Comparison of ENCODE assay signal across 17 cellular contexts in genomic region chr2:10319892-10320574, GRCh38.
"Had no signal": no experiment of that assay in that cellular context is flagged by ENCODE, and none has a peak within 500 bp of the region (broad histone marks: within the 10 kb centered on the region; RNA-seq: fewer than 3 reads in every experiment).

No MANE protein-coding gene starts in this region.

- H3K9me3 ChIP-seq: psoas muscle, thoracic aorta, upper lobe of left lung had no signal

- H3K27ac Mint-ChIP-seq: activated CD4-positive, alpha-beta memory T cell treated with anti-CD3 and anti-CD28 coated beads for 36 hours; activated naive CD8-positive, alpha-beta T cell treated with anti-CD3 and anti-CD28 coated beads, Interleukin-2, amount 10 ng/mL, durations not matched to agents 7 days and 5 days; mesothelial cell of epicardium had no signal

- DNase-seq: activated CD4-positive, alpha-beta memory T cell treated with anti-CD3 and anti-CD28 coated beads for 36 hours; activated gamma-delta T cell treated with Interleukin-2 at 50 U/mL for 16 hours; activated naive CD8-positive, alpha-beta T cell treated with anti-CD3 and anti-CD28 coated beads, Interleukin-2, amount 10 ng/mL, durations not matched to agents 7 days and 5 days; anterior cingulate cortex; head of caudate nucleus; stimulated activated CD4-positive, alpha-beta T cell treated with anti-CD3 and anti-CD28 coated beads, Interleukin-4, amount 100 ng/mL, for 1 hour; T-helper 2 cell; upper lobe of left lung had no signal

- H3K4me3 ChIP-seq: coronary artery, lung, psoas muscle, smooth muscle cell, thoracic aorta, upper lobe of left lung had no signal

- ATAC-seq: psoas muscle, sciatic nerve had no signal

- H3K9me3 Mint-ChIP-seq: activated CD4-positive, alpha-beta memory T cell treated with anti-CD3 and anti-CD28 coated beads for 36 hours; central memory CD8-positive, alpha-beta T cell; mesothelial cell of epicardium had no signal

- H3K4me1 ChIP-seq: psoas muscle had no signal

- H3K27me3 ChIP-seq: upper lobe of left lung had no signal

- H3K4me1 Mint-ChIP-seq: mesothelial cell of epicardium had no signal

- H3K36me3 ChIP-seq: thoracic aorta had no signal

- H3K27me3 Mint-ChIP-seq: activated CD4-positive, alpha-beta memory T cell treated with anti-CD3 and anti-CD28 coated beads for 36 hours; activated naive CD8-positive, alpha-beta T cell treated with anti-CD3 and anti-CD28 coated beads, Interleukin-2, amount 10 ng/mL, durations not matched to agents 7 days and 5 days; brain; central memory CD8-positive, alpha-beta T cell had no signal

- H3K27ac ChIP-seq: coronary artery, psoas muscle, thoracic aorta, upper lobe of left lung had no signal

- H3K4me3 Mint-ChIP-seq: activated CD4-positive, alpha-beta memory T cell treated with anti-CD3 and anti-CD28 coated beads for 36 hours; activated naive CD8-positive, alpha-beta T cell treated with anti-CD3 and anti-CD28 coated beads, Interleukin-2, amount 10 ng/mL, durations not matched to agents 7 days and 5 days; brain; central memory CD8-positive, alpha-beta T cell; mesothelial cell of epicardium had no signal
